Comparison of ENCODE assay signal across 12 cellular contexts in the genomic region with DNA sequence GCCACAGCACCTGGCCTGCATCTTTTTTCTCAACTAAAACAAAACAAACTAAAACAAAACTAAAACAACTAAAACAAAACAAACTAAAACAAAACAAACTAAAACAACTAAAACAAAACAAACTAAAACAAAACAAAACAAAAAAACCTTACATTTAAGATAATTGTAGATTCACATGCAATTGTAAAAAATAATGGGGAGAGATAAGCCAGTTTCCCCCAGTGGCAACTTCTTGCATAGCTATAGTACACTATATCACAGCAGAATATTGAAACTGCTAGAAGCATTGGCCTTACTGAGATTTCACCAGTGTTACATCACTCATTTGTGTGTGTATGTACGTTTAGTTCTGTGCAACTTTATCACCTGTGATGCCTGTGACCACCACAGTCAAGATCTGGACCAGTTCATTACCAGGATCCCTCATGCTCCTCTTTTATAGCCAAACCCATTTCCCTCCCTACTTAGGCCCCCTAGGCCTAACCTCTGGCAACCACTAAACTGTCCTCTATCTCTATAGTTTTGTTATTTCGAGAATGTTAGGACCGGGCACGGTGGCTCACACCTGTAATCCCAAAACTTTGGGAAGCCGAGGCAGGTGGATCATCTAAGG. TPM values are rescaled to one million over a fixed set of nuclear protein-coding genes. Genes with fewer than 3 reads are reported as not detected.
A peak's percentile ranks its signal among the peaks of the same experiment; 100 is the strongest.
DNase-seq lines count a peak whose midpoint lies in the region; TF ChIP-seq lines count a peak whose summit lies in the region.
"Had no signal": no experiment of that assay in that cellular context is flagged by ENCODE, and none has a peak within 500 bp of the region (broad histone marks: within the 10 kb centered on the region; RNA-seq: fewer than 3 reads in every experiment).

No MANE protein-coding gene starts in this region.

- no TSS peak for BruUV-seq in A673 (replicated peaks; lab: Mats Ljungman, UMichigan)

- POLR2A ChIA-PET in A673 (lab: Charles Lee; ENCODE audit: low non-redundant PET), result no interaction called here

- H3K36me3 ChIP-seq in A673 (ENCODE audit: insufficient read depth, low read length, poor library complexity, severe bottlenecking), result peaks cover 7% of the 10 kb centered on the region
- peaks cover 11% of the 10 kb centered on the region for H3K36me3 ChIP-seq in effector memory CD4-positive, alpha-beta T cell (ENCODE audit: control insufficient read depth, insufficient read depth, low read length)

- peak; percentile 40 for DNase-seq in A673 (ENCODE audit: low spot score)
- peak; percentile 48 for DNase-seq in ELR (ENCODE audit: low read depth)
- DNase-seq in OCI-M1 (lab: John Stamatoyannopoulos, UW), result peak; percentile 96
- no peak for DNase-seq in epithelial cell of esophagus (ENCODE audit: low read depth)
- no peak for DNase-seq in AML-193 (lab: John Stamatoyannopoulos, UW)
- DNase-seq in NK-92 (lab: John Stamatoyannopoulos, UW; ENCODE audit: unreplicated experiment), result no peak
- no peak for DNase-seq in stimulated activated CD4-positive, alpha-beta T cell treated with anti-CD3 and anti-CD28 coated beads, Interleukin-2, amount 100 ng/mL, for 48 hours
- DNase-seq in effector memory CD4-positive, alpha-beta T cell, result no peak
- DNase-seq: activated effector memory CD4-positive, alpha-beta T cell treated with anti-CD3 and anti-CD28 coated beads, Interleukin-2, amount 50 U/mL, for 16 hours; KG1; NCI-H774 had no signal

- TF ChIP-seq CTCF in A673 (conservative IDR thresholded peaks at IDR 0.05; ENCODE audit: low read depth, low read length) (peak; percentile 36; the same call in 1 of the 2 replicates), epithelial cell of esophagus (IDR thresholded peaks at IDR 0.05; ENCODE audit: insufficient read depth, low read depth, low read length, missing control alignments) (peak; percentile 4)

- intact Hi-C loops in A673 (cut with micrococcal nuclease; ENCODE audit: unreplicated experiment), result no loop called here

- H3K4me3 ChIP-seq in A673 (ENCODE audit: low read depth, low read length, poor library complexity, severe bottlenecking), result no peak overlapping the region
- H3K4me3 ChIP-seq in epithelial cell of esophagus (ENCODE audit: low read length), result no peak overlapping the region
- H3K4me3 ChIP-seq in effector memory CD4-positive, alpha-beta T cell (ENCODE audit: insufficient read depth, low read depth, low read length, poor library complexity, severe bottlenecking), result no peak overlapping the region
- H3K4me3 ChIP-seq: left lung had no signal

- H3K27ac ChIP-seq in A673 (ENCODE audit: low read depth, low read length, poor library complexity, severe bottlenecking), result no peak overlapping the region
- H3K27ac ChIP-seq in effector memory CD4-positive, alpha-beta T cell (ENCODE audit: insufficient read depth, low read length, poor library complexity, severe bottlenecking), result no peak overlapping the region
- H3K27ac ChIP-seq: left lung had no signal

- no peaks in the 10 kb centered on the region for H3K27me3 ChIP-seq in A673 (replicated peaks; ENCODE audit: insufficient read depth, low read depth, low read length, poor library complexity)
- H3K27me3 ChIP-seq in effector memory CD4-positive, alpha-beta T cell (replicated peaks; ENCODE audit: control insufficient read depth, insufficient read depth, low read length, poor library complexity, severe bottlenecking), result no peaks in the 10 kb centered on the region
- H3K27me3 ChIP-seq: left lung had no signal

- CTCF ChIA-PET in A673 (lab: Charles Lee), result no interaction called here

- H3K4me1 ChIP-seq in A673 (ENCODE audit: insufficient read depth, low read length, poor library complexity, severe bottlenecking), result peaks cover 6% of the 10 kb centered on the region
- no peaks in the 10 kb centered on the region for H3K4me1 ChIP-seq in effector memory CD4-positive, alpha-beta T cell (ENCODE audit: control insufficient read depth, insufficient read depth, low read length, poor library complexity, severe bottlenecking)
- H3K4me1 ChIP-seq: left lung had no signal

- H3K9me3 ChIP-seq in A673 (ENCODE audit: low read depth, low read length, poor library complexity, severe bottlenecking), result no peaks in the 10 kb centered on the region
- no peaks in the 10 kb centered on the region for H3K9me3 ChIP-seq in effector memory CD4-positive, alpha-beta T cell (ENCODE audit: control insufficient read depth, low read length)
- H3K9me3 ChIP-seq: left lung had no signal

RNA-seq across cellular contexts. Expression of a gene that starts 9.3 kb away (rescaled TPM):
- not detected in 2 replicates for total RNA-seq in A673 (2021)

RNA-seq across cellular contexts. Expression of a gene that starts 28.3 kb away (rescaled TPM):
- 265 and 277 TPM in 2 replicates for total RNA-seq in A673 (2021)

RNA-seq across cellular contexts. Expression of a gene that starts 56.2 kb away (rescaled TPM):
- total RNA-seq in A673 (2021), result 1.3 and 2.8 TPM in 2 replicates

Comparison
In these comparisons a context has a peak if more than half of its experiments do, and no peak if none do; other contexts are left out.
1. DNase-seq: peak in A673 (single experiment), ELR (single experiment) and OCI-M1 (single experiment); none in epithelial cell of esophagus (single experiment), AML-193 (0 of 2), NK-92 (single experiment), stimulated activated CD4-positive, alpha-beta T cell treated with anti-CD3 and anti-CD28 coated beads, Interleukin-2, amount 100 ng/mL, for 48 hours (0 of 2) and effector memory CD4-positive, alpha-beta T cell (0 of 3).